In genomic region chr11:134752526-134752925, GRCh38 we compare ENCODE assay signal across 14 cellular contexts.
DNase-seq lines count a peak whose midpoint lies in the region; ATAC-seq and TF ChIP-seq lines count a peak whose summit lies in the region.
"Had no signal": no experiment of that assay in that cellular context is flagged by ENCODE, and none has a peak within 500 bp of the region (broad histone marks: within the 10 kb centered on the region; RNA-seq: fewer than 3 reads in every experiment).

No MANE protein-coding gene starts in this region.

- H3K4me3 Mint-ChIP-seq in Caco-2 (ENCODE audit: unreplicated experiment) (no peak overlapping the region), osteocyte (ENCODE audit: unreplicated experiment) (no peak overlapping the region)
- H3K4me3 Mint-ChIP-seq: CD4-positive, CD25-positive, alpha-beta regulatory T cell had no signal

- H3K36me3 Mint-ChIP-seq in Caco-2 (ENCODE audit: insufficient read depth, unreplicated experiment), result peaks cover 8% of the 10 kb centered on the region
- H3K36me3 Mint-ChIP-seq in osteocyte (ENCODE audit: unreplicated experiment), result no peaks in the 10 kb centered on the region
- H3K36me3 Mint-ChIP-seq: CD4-positive, CD25-positive, alpha-beta regulatory T cell had no signal

- peaks cover 25% of the 10 kb centered on the region for H3K4me1 ChIP-seq in Caco-2

- POLR2A ChIA-PET in Caco-2 (lab: Charles Lee), result interaction anchor here (1.1 kb wide), 1 partner anchor 10 kb away, joined by 3 read pairs; no protein-coding TSS in a partner anchor

- no peaks in the 10 kb centered on the region for H3K36me3 ChIP-seq in Caco-2 (ENCODE audit: control insufficient read depth, insufficient read depth, low read length)
- H3K36me3 ChIP-seq: BLaER1 treated with 17β-estradiol and CSF1 and Interleukin-3, amounts not matched to agents 10 nM and 100 nM had no signal

- ATAC-seq in left lobe of liver, result no peak
- ATAC-seq in HG02588 (IDR thresholded peaks at IDR 0.05; ENCODE audit: unreplicated experiment), result no peak

- peaks cover 28% of the 10 kb centered on the region for H3K9me3 Mint-ChIP-seq in Caco-2 (ENCODE audit: unreplicated experiment)
- peaks cover 11% of the 10 kb centered on the region for H3K9me3 Mint-ChIP-seq in osteocyte (ENCODE audit: unreplicated experiment)

- CTCF ChIA-PET in Caco-2 (lab: Charles Lee), result no interaction called here

- no peak for TF ChIP-seq CTCF in Caco-2 (IDR thresholded peaks at IDR 0.05; ENCODE audit: insufficient read depth in 1 of 2, low read depth in 1 of 2, low read length in 1 of 2, severe bottlenecking in 1 of 2, unreplicated experiment in 1 of 2)
- no peak for TF ChIP-seq CTCF in osteocyte (IDR thresholded peaks at IDR 0.05)

- H3K9me3 ChIP-seq in Caco-2, result peaks cover 16% of the 10 kb centered on the region

- H3K4me1 Mint-ChIP-seq in Caco-2 (ENCODE audit: low read depth, unreplicated experiment) (peaks cover 25% of the 10 kb centered on the region), osteocyte (ENCODE audit: unreplicated experiment) (peaks cover 2% of the 10 kb centered on the region)
- H3K4me1 Mint-ChIP-seq: CD4-positive, CD25-positive, alpha-beta regulatory T cell had no signal

- intact Hi-C loops in Caco-2 (cut with micrococcal nuclease; ENCODE audit: unreplicated experiment) (no loop called here), posterior vena cava (cut with DNase I) (no loop called here)

- no peaks in the 10 kb centered on the region for H3K27me3 ChIP-seq in Caco-2 (replicated peaks; ENCODE audit: control insufficient read depth, insufficient read depth, low read length)
- H3K27me3 ChIP-seq: BLaER1 treated with 17β-estradiol and CSF1 and Interleukin-3, amounts not matched to agents 10 nM and 100 nM had no signal

- peak overlapping the region; percentile 10 for H3K27ac Mint-ChIP-seq in Caco-2 (ENCODE audit: unreplicated experiment)
- no peak overlapping the region for H3K27ac Mint-ChIP-seq in osteocyte (ENCODE audit: unreplicated experiment)
- H3K27ac Mint-ChIP-seq: CD4-positive, CD25-positive, alpha-beta regulatory T cell had no signal

- H3K4me3 ChIP-seq in Caco-2 (ENCODE audit: low read depth, low read length), result no peak overlapping the region
- H3K4me3 ChIP-seq: BLaER1 treated with 17β-estradiol and CSF1 and Interleukin-3, amounts not matched to agents 10 nM and 100 nM; GM23248 had no signal

- BruUV-seq in Caco-2 (replicated peaks; lab: Mats Ljungman, UMichigan), result no TSS peak

- DNase-seq in Caco-2 (no peak), ecto neural progenitor cell (ENCODE audit: low spot score) (peak; percentile 30), left lobe of liver (ENCODE audit: low spot score) (peak; percentile 15), osteocyte (ENCODE audit: extremely low spot score, unreplicated experiment) (peak; percentile 72), NCI-H82 (lab: John Stamatoyannopoulos, UW) (no peak), ureter (ENCODE audit: low spot score) (no peak), posterior vena cava (ENCODE audit: low spot score) (no peak)
- DNase-seq: ACHN; Calu3; CD4-positive, CD25-positive, alpha-beta regulatory T cell; DMS 273 treated with DMSO at 0.1 percent for 48 hours; GM23248 had no signal

- H3K27me3 Mint-ChIP-seq in Caco-2 (ENCODE audit: insufficient read depth, unreplicated experiment) (no peaks in the 10 kb centered on the region), osteocyte (ENCODE audit: unreplicated experiment) (no peaks in the 10 kb centered on the region)
- H3K27me3 Mint-ChIP-seq: CD4-positive, CD25-positive, alpha-beta regulatory T cell had no signal

Comparison
In these comparisons a context has a peak if more than half of its experiments do, and no peak if none do; other contexts are left out.
1. DNase-seq: peak in ecto neural progenitor cell (single experiment), left lobe of liver (single experiment) and osteocyte (single experiment); none in Caco-2 (0 of 2), NCI-H82 (single experiment), ureter (single experiment) and posterior vena cava (single experiment).